ENCODE assay signal across 1 cellular context in the genomic region with DNA sequence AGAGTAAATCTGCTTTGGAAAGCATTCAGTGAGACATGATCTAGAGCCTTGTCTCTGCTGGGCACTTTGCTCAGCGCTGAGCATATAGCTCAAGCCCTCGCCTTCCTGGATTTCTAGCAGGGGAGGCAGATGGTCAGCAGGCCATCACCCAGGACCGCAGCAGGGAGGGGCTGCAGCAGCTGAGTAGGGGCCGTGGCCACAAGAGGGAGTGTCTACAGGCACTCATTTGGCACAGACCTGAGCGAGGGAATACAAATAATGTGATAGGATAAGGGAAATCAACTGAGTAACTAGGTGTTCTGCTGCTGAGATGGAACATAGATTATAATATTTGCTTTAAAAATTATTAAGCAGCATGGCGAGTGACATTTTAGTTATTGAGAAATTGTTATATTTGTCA.
TF ChIP-seq lines count a peak whose summit lies in the region.

No MANE protein-coding gene starts in this region.

TF ChIP-seq in GM23338, 12 proteins besides CTCF, POLR2A, EP300 and RAD21 (continued from another document):
- TF ChIP-seq ZNF462 (CRISPR knock-in tag; IDR thresholded peaks at IDR 0.05) (no peak), EZH2phosphoT487 (IDR thresholded peaks at IDR 0.05; ENCODE audit: unreplicated experiment) (no peak), NANOG (IDR thresholded peaks at IDR 0.05; ENCODE audit: borderline replicate concordance) (no peak), ETS1 (IDR thresholded peaks at IDR 0.05) (no peak), REST (IDR thresholded peaks at IDR 0.05; ENCODE audit: unreplicated experiment) (no peak), JUNB (IDR thresholded peaks at IDR 0.05; ENCODE audit: unreplicated experiment) (no peak), CREB1 (CRISPR knock-in tag; IDR thresholded peaks at IDR 0.05; ENCODE audit: low read depth) (no peak)
